In genomic region chr6:27176096-27176495, GRCh38 we compare ENCODE assay signal across 1 cellular context.
TF ChIP-seq lines count a peak whose summit lies in the region.

No MANE protein-coding gene starts in this region.

TF ChIP-seq in GM23338, 12 proteins besides CTCF, POLR2A, EP300 and RAD21 (continued from another document):
- TF ChIP-seq ZNF462 (CRISPR knock-in tag; IDR thresholded peaks at IDR 0.05) (no peak), CREB1 (CRISPR knock-in tag; IDR thresholded peaks at IDR 0.05; ENCODE audit: low read depth) (no peak), ZNF114 (CRISPR knock-in tag; IDR thresholded peaks at IDR 0.05) (no peak), POLR2AphosphoS5 (IDR thresholded peaks at IDR 0.05; ENCODE audit: low read depth) (no peak), REST (IDR thresholded peaks at IDR 0.05; ENCODE audit: unreplicated experiment) (no peak)
- TF ChIP-seq, protein P1, sequence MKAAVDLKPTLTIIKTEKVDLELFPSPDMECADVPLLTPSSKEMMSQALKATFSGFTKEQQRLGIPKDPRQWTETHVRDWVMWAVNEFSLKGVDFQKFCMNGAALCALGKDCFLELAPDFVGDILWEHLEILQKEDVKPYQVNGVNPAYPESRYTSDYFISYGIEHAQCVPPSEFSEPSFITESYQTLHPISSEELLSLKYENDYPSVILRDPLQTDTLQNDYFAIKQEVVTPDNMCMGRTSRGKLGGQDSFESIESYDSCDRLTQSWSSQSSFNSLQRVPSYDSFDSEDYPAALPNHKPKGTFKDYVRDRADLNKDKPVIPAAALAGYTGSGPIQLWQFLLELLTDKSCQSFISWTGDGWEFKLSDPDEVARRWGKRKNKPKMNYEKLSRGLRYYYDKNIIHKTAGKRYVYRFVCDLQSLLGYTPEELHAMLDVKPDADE (IDR thresholded peaks at IDR 0.05) = no peak
